18 cellular contexts compared by ENCODE assay signal in genomic region chr13:79660361-79660760, GRCh38.
DNase-seq lines count a peak whose midpoint lies in the region; ATAC-seq and TF ChIP-seq lines count a peak whose summit lies in the region.
"Had no signal": no experiment of that assay in that cellular context is flagged by ENCODE, and none has a peak within 500 bp of the region (broad histone marks: within the 10 kb centered on the region; RNA-seq: fewer than 3 reads in every experiment).

No MANE protein-coding gene starts in this region.

- no peaks in the 10 kb centered on the region for H3K4me1 ChIP-seq in CD4-positive, alpha-beta memory T cell (ENCODE audit: insufficient read depth, low read length)

- H3K4me3 ChIP-seq in CD4-positive, alpha-beta memory T cell (ENCODE audit: low read length in 2 of 2) = no peak overlapping the region
- H3K4me3 ChIP-seq: SK-N-MC had no signal

- H3K27ac Mint-ChIP-seq in CD4-positive, alpha-beta memory T cell = no peak overlapping the region
- H3K27ac Mint-ChIP-seq: activated naive CD8-positive, alpha-beta T cell treated with anti-CD3 and anti-CD28 coated beads, Interleukin-2, amount 50 U/mL, for 24 hours; B cell; dendritic cell treated with granulocyte-macrophage colony-stimulating factor and Interleukin-4, amounts not matched to agents 40 ng/mL and 50 ng/mL, for 4 days; stimulated activated memory B cell treated with anti-CD40 and anti-IgM and Interleukin-4, amounts not matched to agents 10 μg/mL and 1 μg/mL and 100 μg/mL, for 72 hours had no signal

- CTCF ChIA-PET in CD4-positive, alpha-beta memory T cell (lab: Charles Lee; ENCODE audit: partially characterized antibody) = no interaction called here

- in situ Hi-C loops in GM13977 (cut with MboI; ENCODE audit: low pct_unique_long_range_greater_than_20kb, low sequenced_read_pairs, unreplicated experiment) = no loop called here

- H3K36me3 Mint-ChIP-seq in CD4-positive, alpha-beta memory T cell = no peaks in the 10 kb centered on the region
- H3K36me3 Mint-ChIP-seq: stimulated activated memory B cell treated with anti-CD40 and anti-IgM and Interleukin-4, amounts not matched to agents 10 μg/mL and 1 μg/mL and 100 μg/mL, for 72 hours had no signal

- intact Hi-C loops in CD4-positive, alpha-beta memory T cell (cut with micrococcal nuclease) = no loop called here

- H3K27ac ChIP-seq in CD4-positive, alpha-beta memory T cell (ENCODE audit: low read depth, low read length) = no peak overlapping the region
- H3K27ac ChIP-seq: SK-N-MC had no signal

- peak overlapping the region in 1 of 8 donors; percentile 3 for H3K4me3 Mint-ChIP-seq in CD4-positive, alpha-beta memory T cell
- H3K4me3 Mint-ChIP-seq: activated naive CD8-positive, alpha-beta T cell treated with anti-CD3 and anti-CD28 coated beads, Interleukin-2, amount 50 U/mL, for 24 hours; B cell; dendritic cell treated with granulocyte-macrophage colony-stimulating factor and Interleukin-4, amounts not matched to agents 40 ng/mL and 50 ng/mL, for 4 days; stimulated activated memory B cell treated with anti-CD40 and anti-IgM and Interleukin-4, amounts not matched to agents 10 μg/mL and 1 μg/mL and 100 μg/mL, for 72 hours had no signal

- H3K4me1 Mint-ChIP-seq in CD4-positive, alpha-beta memory T cell = no peaks in the 10 kb centered on the region
- H3K4me1 Mint-ChIP-seq: B cell; stimulated activated memory B cell treated with anti-CD40 and anti-IgM and Interleukin-4, amounts not matched to agents 10 μg/mL and 1 μg/mL and 100 μg/mL, for 72 hours had no signal

- POLR2A ChIA-PET in CD4-positive, alpha-beta memory T cell (lab: Charles Lee; ENCODE audit: partially characterized antibody) = no interaction called here

- TF ChIP-seq CTCF in GM13977 (IDR thresholded peaks at IDR 0.05; ENCODE audit: extremely low read depth, insufficient read depth, missing control alignments) = no peak

- DNase-seq in GM13977 (ENCODE audit: low spot score) (peak; percentile 3), T1000 (lab: John Stamatoyannopoulos, UW) (no peak), SW480 (ENCODE audit: low spot score) (no peak), dermis blood vessel endothelial cell (no peak)
- DNase-seq in CD4-positive, alpha-beta memory T cell = no peak
- DNase-seq: 8988T; activated CD4-positive, alpha-beta T cell treated with anti-CD3 and anti-CD28 coated beads for 1 hour; activated naive CD8-positive, alpha-beta T cell treated with anti-CD3 and anti-CD28 coated beads, Interleukin-2, amount 50 U/mL, for 24 hours; left colon; NCI-H1417; NCI-H748 treated with DMSO at 0.1 percent for 48 hours had no signal

- no peaks in the 10 kb centered on the region for H3K27me3 ChIP-seq in CD4-positive, alpha-beta memory T cell (ENCODE audit: insufficient read depth, low read length)

- no peaks in the 10 kb centered on the region for H3K36me3 ChIP-seq in CD4-positive, alpha-beta memory T cell (ENCODE audit: insufficient read depth, low read length)

- peak; percentile 82 for ATAC-seq in GM19395 (IDR thresholded peaks at IDR 0.05; ENCODE audit: unreplicated experiment)
- ATAC-seq in HG02798 (IDR thresholded peaks at IDR 0.05; ENCODE audit: poor library complexity, unreplicated experiment) = peak; percentile 78
- ATAC-seq in HG03521 (IDR thresholded peaks at IDR 0.05; ENCODE audit: unreplicated experiment) = peak; percentile 69
- ATAC-seq: activated naive CD8-positive, alpha-beta T cell treated with anti-CD3 and anti-CD28 coated beads, Interleukin-2, amount 50 U/mL, for 24 hours; left colon; stimulated activated memory B cell treated with anti-CD40 and anti-IgM and Interleukin-4, amounts not matched to agents 10 μg/mL and 1 μg/mL and 100 μg/mL, for 72 hours had no signal

- H3K9me3 Mint-ChIP-seq in CD4-positive, alpha-beta memory T cell = peaks cover 0 to 3% (median 0%) of the 10 kb centered on the region in 8 donors
- H3K9me3 Mint-ChIP-seq: activated naive CD8-positive, alpha-beta T cell treated with anti-CD3 and anti-CD28 coated beads, Interleukin-2, amount 50 U/mL, for 24 hours; dendritic cell treated with granulocyte-macrophage colony-stimulating factor and Interleukin-4, amounts not matched to agents 40 ng/mL and 50 ng/mL, for 4 days; stimulated activated memory B cell treated with anti-CD40 and anti-IgM and Interleukin-4, amounts not matched to agents 10 μg/mL and 1 μg/mL and 100 μg/mL, for 72 hours had no signal

- no peaks in the 10 kb centered on the region for H3K9me3 ChIP-seq in CD4-positive, alpha-beta memory T cell (ENCODE audit: control insufficient read depth in 1 of 2, low read length in 2 of 2)

- peaks cover 0 to 5% of the 10 kb centered on the region in 2 donors for H3K27me3 Mint-ChIP-seq in CD4-positive, alpha-beta memory T cell
- H3K27me3 Mint-ChIP-seq: dendritic cell treated with granulocyte-macrophage colony-stimulating factor and Interleukin-4, amounts not matched to agents 40 ng/mL and 50 ng/mL, for 4 days had no signal
